Comparison of ENCODE assay signal across 22 cellular contexts in the genomic region with DNA sequence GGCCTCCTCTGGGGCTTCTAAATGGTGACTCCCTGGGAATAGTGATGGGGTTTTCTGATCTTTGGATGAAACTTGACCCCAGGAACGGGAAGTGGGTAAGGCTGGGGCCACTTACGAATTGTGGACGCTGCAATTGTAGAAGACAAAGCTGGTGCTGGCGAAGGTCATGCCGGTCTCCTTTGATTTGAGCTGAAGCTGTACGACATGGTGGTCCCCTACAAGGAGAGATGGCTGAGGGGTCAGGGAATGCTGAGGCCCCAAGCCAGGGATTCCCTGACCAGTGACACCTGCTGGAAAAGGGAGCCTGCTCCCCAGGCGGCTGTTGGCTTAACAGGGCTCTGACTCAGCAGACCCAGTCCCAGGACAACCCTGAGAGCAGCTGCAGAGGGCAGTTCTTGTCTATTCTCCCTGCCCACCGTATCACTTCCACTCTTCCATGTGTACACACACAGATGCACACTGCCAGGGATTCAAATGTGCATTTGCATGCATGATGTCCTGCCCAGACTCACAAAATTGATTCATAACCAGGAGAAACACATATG.
"Had no signal": no experiment of that assay in that cellular context is flagged by ENCODE, and none has a peak within 500 bp of the region (broad histone marks: within the 10 kb centered on the region; RNA-seq: fewer than 3 reads in every experiment).

No MANE protein-coding gene starts in this region.

- H3K4me3 ChIP-seq: body of pancreas, dorsolateral prefrontal cortex, neural progenitor cell, ovary, tibial nerve, vagina had no signal

- H3K27ac ChIP-seq: body of pancreas, dorsolateral prefrontal cortex, epithelial cell of prostate, neural progenitor cell, ovary, tibial nerve, vagina had no signal

- H2AFZ ChIP-seq: neural progenitor cell had no signal

- H3K9ac ChIP-seq: neural progenitor cell had no signal

- H3K27me3 ChIP-seq: body of pancreas, dorsolateral prefrontal cortex, neural progenitor cell, ovary, tibial nerve, vagina had no signal

- H3K9me3 ChIP-seq: body of pancreas, ovary, tibial nerve, vagina had no signal

- ATAC-seq: activated CD8-positive, alpha-beta T cell treated with anti-CD3 and anti-CD28 coated beads, Interleukin-2, amount 10 ng/mL, durations not matched to agents 7 days and 5 days; body of pancreas had no signal

- DNase-seq: activated CD4-positive, alpha-beta T cell treated with anti-CD3 and anti-CD28 coated beads, Interleukin-2, amount 10 ng/mL, durations not matched to agents 24 days and 14 days; activated CD4-positive, CD25-positive, alpha-beta regulatory T cell; activated CD8-positive, alpha-beta T cell treated with anti-CD3 and anti-CD28 coated beads, Interleukin-2, amount 10 ng/mL, durations not matched to agents 7 days and 5 days; activated naive CD4-positive, alpha-beta T cell treated with Interleukin-2 at 50 U/mL for 16 hours; activated naive CD8-positive, alpha-beta T cell treated with anti-CD3 and anti-CD28 coated beads, Interleukin-2, amount 10 ng/mL, durations not matched to agents 7 days and 5 days; activated T-cell treated with anti-CD3 and anti-CD28 coated beads, Interleukin-2, amount 50 U/mL, for 24 hours; amygdala; body of pancreas; central memory CD4-positive, alpha-beta T cell; dorsolateral prefrontal cortex; foreskin fibroblast; glutamatergic neuron; hypothalamus; islet precursor cell; mammary epithelial cell; ovary; T-cell had no signal

- FAIRE-seq: colon had no signal

- H3K36me3 ChIP-seq: neural progenitor cell, ovary, tibial nerve, vagina had no signal

- H3K4me1 ChIP-seq: body of pancreas, tibial nerve, vagina had no signal

- H3K4me2 ChIP-seq: neural progenitor cell had no signal
